Comparison of ENCODE assay signal across 22 cellular contexts in the genomic region with DNA sequence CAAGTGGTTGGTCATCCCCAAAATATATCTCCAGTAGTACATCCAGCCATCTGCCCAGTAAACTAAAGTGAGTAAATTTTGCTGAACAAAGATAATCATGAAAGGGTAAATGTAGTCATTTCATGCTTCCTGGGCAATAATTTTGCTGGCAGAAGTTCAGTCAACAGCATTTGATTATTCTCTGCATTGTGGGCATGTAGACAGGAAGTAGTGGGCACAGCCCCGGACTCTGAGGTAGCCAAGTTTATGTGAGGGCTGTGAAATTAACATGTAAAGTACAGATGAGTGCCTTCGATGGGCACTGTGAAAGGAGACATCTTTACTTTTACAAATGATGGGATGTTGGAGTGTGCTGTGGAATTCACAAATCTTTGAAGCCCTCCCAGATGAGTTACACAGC.
"Had no signal": no experiment of that assay in that cellular context is flagged by ENCODE, and none has a peak within 500 bp of the region (broad histone marks: within the 10 kb centered on the region; RNA-seq: fewer than 3 reads in every experiment).

No MANE protein-coding gene starts in this region.

- H3K4me3 ChIP-seq: cardiac muscle cell, PC-9 had no signal

- H3K4me3 Mint-ChIP-seq: activated B cell treated with CpG ODN at 0.5 μM for 24 hours; activated CD4-positive, alpha-beta T cell treated with anti-CD3 and anti-CD28 coated beads, Interleukin-2, amount 10 ng/mL, durations not matched to agents 24 days and 14 days; activated naive CD4-positive, alpha-beta T cell treated with anti-CD3 and anti-CD28 coated beads for 36 hours; activated naive CD8-positive, alpha-beta T cell; activated T-helper 17 cell treated with anti-CD3 and anti-CD28 coated beads, Interleukin-2, amount 50 U/mL, for 72 hours; brain; T-helper 1 cell treated with Interleukin-12 subunit alpha and Interleukin-12 subunit beta and Interleukin-4 antibody, amounts not matched to agents 30 μg/mL and 1 μg/mL, for 36 hours had no signal

- H3K4me1 Mint-ChIP-seq: activated B cell treated with CpG ODN at 0.5 μM for 24 hours; activated CD4-positive, alpha-beta T cell treated with anti-CD3 and anti-CD28 coated beads, Interleukin-2, amount 10 ng/mL, durations not matched to agents 24 days and 14 days; activated T-helper 17 cell treated with anti-CD3 and anti-CD28 coated beads, Interleukin-2, amount 50 U/mL, for 72 hours had no signal

- H3K27me3 Mint-ChIP-seq: activated B cell treated with CpG ODN at 0.5 μM for 24 hours; activated CD4-positive, alpha-beta T cell treated with anti-CD3 and anti-CD28 coated beads, Interleukin-2, amount 10 ng/mL, durations not matched to agents 24 days and 14 days; activated naive CD8-positive, alpha-beta T cell; activated T-helper 17 cell treated with anti-CD3 and anti-CD28 coated beads, Interleukin-2, amount 50 U/mL, for 72 hours had no signal

- H2AFZ ChIP-seq: PC-9 had no signal

- H3K27ac Mint-ChIP-seq: activated B cell treated with CpG ODN at 0.5 μM for 24 hours; activated CD4-positive, alpha-beta T cell treated with anti-CD3 and anti-CD28 coated beads, Interleukin-2, amount 10 ng/mL, durations not matched to agents 24 days and 14 days; activated naive CD4-positive, alpha-beta T cell treated with anti-CD3 and anti-CD28 coated beads for 36 hours; activated naive CD8-positive, alpha-beta T cell; activated T-helper 17 cell treated with anti-CD3 and anti-CD28 coated beads, Interleukin-2, amount 50 U/mL, for 72 hours; T-helper 1 cell treated with Interleukin-12 subunit alpha and Interleukin-12 subunit beta and Interleukin-4 antibody, amounts not matched to agents 30 μg/mL and 1 μg/mL, for 36 hours had no signal

- H3K9me3 Mint-ChIP-seq: activated B cell treated with CpG ODN at 0.5 μM for 24 hours; activated CD4-positive, alpha-beta T cell treated with anti-CD3 and anti-CD28 coated beads, Interleukin-2, amount 10 ng/mL, durations not matched to agents 24 days and 14 days; activated naive CD4-positive, alpha-beta T cell treated with anti-CD3 and anti-CD28 coated beads for 36 hours; brain had no signal

- H3K36me3 ChIP-seq: cardiac muscle cell had no signal

- DNase-seq: activated B cell treated with CpG ODN at 0.5 μM for 24 hours; activated CD4-positive, alpha-beta T cell treated with anti-CD3 and anti-CD28 coated beads for 1 hour; activated CD4-positive, alpha-beta T cell treated with anti-CD3 and anti-CD28 coated beads, Interleukin-2, amount 10 ng/mL, durations not matched to agents 24 days and 14 days; activated CD4-positive, alpha-beta T cell treated with anti-CD3 and anti-CD28 coated beads, Interleukin-2, amount 50 U/mL, for 48 hours; activated gamma-delta T cell; activated naive CD4-positive, alpha-beta T cell treated with anti-CD3 and anti-CD28 coated beads for 36 hours; activated T-cell treated with anti-CD3 and anti-CD28 coated beads for 4 hours; activated T-cell treated with anti-CD3 and anti-CD28 coated beads, Interleukin-2, amount 50 U/mL, for 48 hours; amygdala; KG1; NCI-H1092; NCI-H1417; NCI-H1930; NCI-H524 treated with DMSO at 0.1 percent for 48 hours; PC-9; SHP77 treated with DMSO at 0.1 percent for 48 hours; T1000 had no signal

- ATAC-seq: activated T-helper 17 cell treated with anti-CD3 and anti-CD28 coated beads, Interleukin-2, amount 50 U/mL, for 72 hours had no signal

- H3K36me3 Mint-ChIP-seq: activated naive CD8-positive, alpha-beta T cell; brain had no signal

- H3K27ac ChIP-seq: cardiac muscle cell, PC-9 had no signal

- H3K27me3 ChIP-seq: cardiac muscle cell had no signal

- H3K4me2 ChIP-seq: PC-9 had no signal
